ENCODE assay signal across 17 cellular contexts in genomic region chr14:76312821-76313220, GRCh38.
DNase-seq lines count a peak whose midpoint lies in the region; ATAC-seq, FAIRE-seq and TF ChIP-seq lines count a peak whose summit lies in the region.
"Had no signal": no experiment of that assay in that cellular context is flagged by ENCODE, and none has a peak within 500 bp of the region (broad histone marks: within the 10 kb centered on the region; RNA-seq: fewer than 3 reads in every experiment).

No MANE protein-coding gene starts in this region.

- H3K27me3 ChIP-seq in heart left ventricle, result peaks cover 0 to 16% (median 0%) of the 10 kb centered on the region in 9 donors
- H3K27me3 ChIP-seq in endodermal cell (ENCODE audit: control insufficient read depth, insufficient read depth, low read length, poor library complexity, severe bottlenecking), result peaks cover 83% of the 10 kb centered on the region
- H3K27me3 ChIP-seq in neural progenitor cell, result peaks cover 100% of the 10 kb centered on the region
- no peaks in the 10 kb centered on the region for H3K27me3 ChIP-seq in pancreas

- peaks cover 15% of the 10 kb centered on the region for H4K20me1 ChIP-seq in neural progenitor cell (ENCODE audit: low read depth)
- H4K20me1 ChIP-seq: BLaER1 had no signal

- no peak for ATAC-seq in heart left ventricle
- ATAC-seq in pancreas, result no peak
- no peak for ATAC-seq in HG03108 (IDR thresholded peaks at IDR 0.05; ENCODE audit: unreplicated experiment)
- ATAC-seq: K562 had no signal

- H3K36me3 ChIP-seq in heart left ventricle (no peaks in the 10 kb centered on the region), endodermal cell (ENCODE audit: control insufficient read depth, insufficient read depth, low read length) (no peaks in the 10 kb centered on the region), neural progenitor cell (no peaks in the 10 kb centered on the region), pancreas (no peaks in the 10 kb centered on the region)
- H3K36me3 ChIP-seq: BLaER1, HAP-1 had no signal

- H3K9ac ChIP-seq in endodermal cell (ENCODE audit: extremely low read depth, low read length, poor library complexity, severe bottlenecking), result no peak overlapping the region
- H3K9ac ChIP-seq in neural progenitor cell, result no peak overlapping the region
- H3K9ac ChIP-seq: BLaER1, GM23248 had no signal

- intact Hi-C loops in cardiac septum (cut with DNase I), result no loop called here
- intact Hi-C loops in heart left ventricle (cut with DNase I), result no loop called here
- intact Hi-C loops in pancreas (cut with DNase I), result no loop called here

- no peaks in the 10 kb centered on the region for H3K79me2 ChIP-seq in neural progenitor cell (ENCODE audit: low read depth)

- DNase-seq in cardiac septum (ENCODE audit: low spot score) (peak; percentile 14), heart left ventricle (no peak), endodermal cell (peak; percentile 52), neural progenitor cell (ENCODE audit: low spot score) (peak; percentile 33), pancreas (no peak), HCEC 1CT (no peak), anterior cingulate cortex (lab: John Stamatoyannopoulos, UW) (no peak)
- DNase-seq: AML-193, DMS53, GM23248, HFFc6 had no signal

- 42 to 60% (median 49%) methylated on average over 4 of the region's 4 CpGs for WGBS in heart left ventricle, 4 donors
- WGBS in endodermal cell (ENCODE audit: insufficient coverage in 1 of 2, insufficient read length in 1 of 2), 2 experiments, result 48 to 60% methylated on average over 3 to 4 of the region's 4 CpGs
- WGBS in pancreas, 2 donors, result 57 to 61% methylated on average over 4 of the region's 4 CpGs

- peak overlapping the region in 1 of 12 donors; percentile 0 for H3K27ac ChIP-seq in heart left ventricle
- no peak overlapping the region for H3K27ac ChIP-seq in endodermal cell (ENCODE audit: low read depth, low read length)
- H3K27ac ChIP-seq in neural progenitor cell, result no peak overlapping the region
- H3K27ac ChIP-seq in pancreas, result no peak overlapping the region
- H3K27ac ChIP-seq: 22Rv1, BLaER1, GM23248, HL-60 had no signal

- H3K9me3 ChIP-seq in heart left ventricle (no peaks in the 10 kb centered on the region), endodermal cell (ENCODE audit: control insufficient read depth, low read length) (no peaks in the 10 kb centered on the region), neural progenitor cell (ENCODE audit: low read depth) (no peaks in the 10 kb centered on the region), pancreas (no peaks in the 10 kb centered on the region)
- H3K9me3 ChIP-seq: BLaER1, HAP-1 had no signal

- H3K27me3 Mint-ChIP-seq in endodermal cell (ENCODE audit: insufficient read depth), result peaks cover 81% of the 10 kb centered on the region
- H3K27me3 Mint-ChIP-seq in neural progenitor cell (ENCODE audit: insufficient read depth, low read depth), result peaks cover 14% of the 10 kb centered on the region

- no peak overlapping the region for H3K4me2 ChIP-seq in neural progenitor cell
- H3K4me2 ChIP-seq: BLaER1 had no signal

- H3F3A ChIP-seq in neural progenitor cell (ENCODE audit: low read depth), result peaks cover 17% of the 10 kb centered on the region

- H3K27ac Mint-ChIP-seq in endodermal cell, result no peak overlapping the region
- H3K27ac Mint-ChIP-seq in neural progenitor cell, result no peak overlapping the region
- H3K27ac Mint-ChIP-seq: HFFc6 had no signal

- H3K9me3 Mint-ChIP-seq in endodermal cell, result no peaks in the 10 kb centered on the region
- no peaks in the 10 kb centered on the region for H3K9me3 Mint-ChIP-seq in neural progenitor cell
- H3K9me3 Mint-ChIP-seq: HFFc6 had no signal

- H3K4me3 Mint-ChIP-seq in endodermal cell, result no peak overlapping the region
- H3K4me3 Mint-ChIP-seq in neural progenitor cell, result no peak overlapping the region
- H3K4me3 Mint-ChIP-seq: HFFc6 had no signal

- no peak for TF ChIP-seq POLR2A in heart left ventricle (IDR thresholded peaks at IDR 0.05)

- H3K36me3 Mint-ChIP-seq in endodermal cell (ENCODE audit: low read depth) (no peaks in the 10 kb centered on the region), neural progenitor cell (no peaks in the 10 kb centered on the region)

- H3K4me3 ChIP-seq in heart left ventricle (no peak overlapping the region), endodermal cell (ENCODE audit: low read length) (no peak overlapping the region), neural progenitor cell (no peak overlapping the region), pancreas (no peak overlapping the region)
- H3K4me3 ChIP-seq: BLaER1, GM23248, HAP-1, K562 had no signal

- TF ChIP-seq CTCF in heart left ventricle (IDR thresholded peaks at IDR 0.05), result no peak
- no peak for TF ChIP-seq CTCF in endodermal cell (conservative IDR thresholded peaks at IDR 0.05)
- TF ChIP-seq CTCF in neural progenitor cell (IDR thresholded peaks at IDR 0.05), result no peak
- TF ChIP-seq CTCF in pancreas (IDR thresholded peaks at IDR 0.05), result no peak

- H3K4me1 Mint-ChIP-seq in endodermal cell (peaks cover 53% of the 10 kb centered on the region), neural progenitor cell (peaks cover 59% of the 10 kb centered on the region)

- no peak for FAIRE-seq in pancreas (lab: Jason Lieb, UNC)
- FAIRE-seq: K562 had no signal

- H3K4me1 ChIP-seq in heart left ventricle, result peaks cover 0 to 31% (median 8%) of the 10 kb centered on the region in 12 donors
- peaks cover 13% of the 10 kb centered on the region for H3K4me1 ChIP-seq in endodermal cell (ENCODE audit: control insufficient read depth, insufficient read depth, low read length)
- H3K4me1 ChIP-seq in neural progenitor cell, result peaks cover 44% of the 10 kb centered on the region
- H3K4me1 ChIP-seq in pancreas, result no peaks in the 10 kb centered on the region

- no peak overlapping the region for H2AFZ ChIP-seq in neural progenitor cell (replicated peaks)
- H2AFZ ChIP-seq: GM23248 had no signal

Comparison
In these comparisons a context has a peak if more than half of its experiments do, and no peak if none do; other contexts are left out.
1. DNase-seq: peak in cardiac septum (single experiment), endodermal cell (single experiment) and neural progenitor cell (single experiment); none in heart left ventricle (0 of 5), pancreas (0 of 6), HCEC 1CT (single experiment) and anterior cingulate cortex (0 of 58).